7 cellular contexts compared by ENCODE assay signal in genomic region chr11:34263462-34264186, GRCh38.
A peak's percentile ranks its signal among the peaks of the same experiment; 100 is the strongest.
DNase-seq lines count a peak whose midpoint lies in the region; ATAC-seq, FAIRE-seq and TF ChIP-seq lines count a peak whose summit lies in the region.

No MANE protein-coding gene starts in this region.

- no peaks in the 10 kb centered on the region for H3K9me3 ChIP-seq in right cardiac atrium (ENCODE audit: control insufficient read depth, low read length)
- H3K9me3 ChIP-seq in esophagus muscularis mucosa: no peaks in the 10 kb centered on the region

- peaks cover 25% of the 10 kb centered on the region for H3K4me1 ChIP-seq in right cardiac atrium (ENCODE audit: control insufficient read depth, insufficient read depth, low read length)
- peaks cover 12 to 43% (median 35%) of the 10 kb centered on the region in 4 donors for H3K4me1 ChIP-seq in esophagus muscularis mucosa

- H3K27ac ChIP-seq in right cardiac atrium (ENCODE audit: low read length) (peak overlapping the region; percentile 20), esophagus muscularis mucosa (replicated peaks in 1 of 4) (no peak overlapping the region)

- intact Hi-C loops in right cardiac atrium (cut with DNase I) (loop anchor here in 1 of 4 donors (5.0 kb wide), 1 partner anchor 89 kb away; no protein-coding TSS in a partner anchor), esophagus muscularis mucosa (cut with DNase I) (loop anchor here (10.0 kb wide), 1 partner anchor 81 kb away; no protein-coding TSS in a partner anchor)

- DNase-seq in LHCN-M2 (ENCODE audit: low read depth) (peak; percentile 24), right cardiac atrium (peak in 2 of 3 donors; percentile 56 to 58), urothelium cell line (ENCODE audit: low spot score) (peak; percentile 87), esophagus muscularis mucosa (ENCODE audit: extremely low spot score) (no peak), activated gamma-delta T cell (lab: John Stamatoyannopoulos, UW) (no peak)
- DNase-seq in activated CD4-positive, CD25-positive, alpha-beta regulatory T cell treated with anti-CD3 and anti-CD28 coated beads, Interleukin-2, amount 50 U/mL, for 72 hours: no peak

- TF ChIP-seq EP300 in esophagus muscularis mucosa (IDR thresholded peaks at IDR 0.05): no peak

- H3K4me3 ChIP-seq in right cardiac atrium (ENCODE audit: low read length): no peak overlapping the region
- H3K4me3 ChIP-seq in esophagus muscularis mucosa: no peak overlapping the region

- TF ChIP-seq CTCF in esophagus muscularis mucosa (IDR thresholded peaks at IDR 0.05): no peak

- H3K27me3 ChIP-seq in right cardiac atrium (ENCODE audit: control insufficient read depth, insufficient read depth) (no peaks in the 10 kb centered on the region), esophagus muscularis mucosa (no peaks in the 10 kb centered on the region)

- ATAC-seq in SK-N-SH treated with all-trans-retinoic acid at 6 μM for 48 hours (peak; percentile 49), right cardiac atrium (peak; percentile 61 to 62)

- peak; percentile 88 for FAIRE-seq in urothelium cell line (lab: Jason Lieb, UNC)

- H3K36me3 ChIP-seq in esophagus muscularis mucosa: no peaks in the 10 kb centered on the region

- 76% methylated on average over 8 of the region's 8 CpGs for WGBS in right cardiac atrium
- WGBS in esophagus muscularis mucosa: 81% methylated on average over 8 of the region's 8 CpGs

- no peak for TF ChIP-seq POLR2A in esophagus muscularis mucosa (IDR thresholded peaks at IDR 0.05; ENCODE audit: low read depth)

TF ChIP-seq in SK-N-SH treated with all-trans-retinoic acid at 6 μM for 48 hours, 23 proteins besides CTCF, POLR2A, EP300 and RAD21:
- TF ChIP-seq TCF4 (CRISPR knock-in tag; IDR thresholded peaks at IDR 0.05; ENCODE audit: borderline replicate concordance) (no peak), SNAI2 (CRISPR knock-in tag; IDR thresholded peaks at IDR 0.05) (no peak), CSRNP3 (CRISPR knock-in tag; IDR thresholded peaks at IDR 0.05) (no peak), ZFP30 (CRISPR knock-in tag; IDR thresholded peaks at IDR 0.05) (no peak), BACH2 (CRISPR knock-in tag; IDR thresholded peaks at IDR 0.05; ENCODE audit: borderline replicate concordance) (no peak), OSR1 (CRISPR knock-in tag; IDR thresholded peaks at IDR 0.05) (no peak), ZFP3 (CRISPR knock-in tag; IDR thresholded peaks at IDR 0.05) (no peak), TOX (CRISPR knock-in tag; IDR thresholded peaks at IDR 0.05; ENCODE audit: borderline replicate concordance) (no peak), ESRRG (CRISPR knock-in tag; IDR thresholded peaks at IDR 0.05) (no peak), ZNF565 (CRISPR knock-in tag; conservative IDR thresholded peaks at IDR 0.05; ENCODE audit: low read depth) (no peak), CREB5 (CRISPR knock-in tag; IDR thresholded peaks at IDR 0.05; ENCODE audit: low read depth) (no peak), GLIS3 (CRISPR knock-in tag; IDR thresholded peaks at IDR 0.05) (no peak), CSDC2 (CRISPR knock-in tag; IDR thresholded peaks at IDR 0.05) (no peak), ARNTL (CRISPR knock-in tag; IDR thresholded peaks at IDR 0.05; ENCODE audit: borderline replicate concordance, low read depth) (no peak), ZNF70 (CRISPR knock-in tag; IDR thresholded peaks at IDR 0.05) (no peak), TSHZ2 (CRISPR knock-in tag; IDR thresholded peaks at IDR 0.05) (no peak), RARB (CRISPR knock-in tag; IDR thresholded peaks at IDR 0.05) (no peak)
TF ChIP-seq in SK-N-SH treated with all-trans-retinoic acid at 6 μM for 48 hours: peak in this region for 0.

Comparison
In these comparisons a context has a peak if more than half of its experiments do, and no peak if none do; other contexts are left out.
1. DNase-seq: peak in LHCN-M2 (single experiment), right cardiac atrium (2 of 3) and urothelium cell line (single experiment); none in activated CD4-positive, CD25-positive, alpha-beta regulatory T cell treated with anti-CD3 and anti-CD28 coated beads, Interleukin-2, amount 50 U/mL, for 72 hours (single experiment), esophagus muscularis mucosa (single experiment) and activated gamma-delta T cell (single experiment).